Comparison of ENCODE assay signal across 1 cellular context in the genomic region with DNA sequence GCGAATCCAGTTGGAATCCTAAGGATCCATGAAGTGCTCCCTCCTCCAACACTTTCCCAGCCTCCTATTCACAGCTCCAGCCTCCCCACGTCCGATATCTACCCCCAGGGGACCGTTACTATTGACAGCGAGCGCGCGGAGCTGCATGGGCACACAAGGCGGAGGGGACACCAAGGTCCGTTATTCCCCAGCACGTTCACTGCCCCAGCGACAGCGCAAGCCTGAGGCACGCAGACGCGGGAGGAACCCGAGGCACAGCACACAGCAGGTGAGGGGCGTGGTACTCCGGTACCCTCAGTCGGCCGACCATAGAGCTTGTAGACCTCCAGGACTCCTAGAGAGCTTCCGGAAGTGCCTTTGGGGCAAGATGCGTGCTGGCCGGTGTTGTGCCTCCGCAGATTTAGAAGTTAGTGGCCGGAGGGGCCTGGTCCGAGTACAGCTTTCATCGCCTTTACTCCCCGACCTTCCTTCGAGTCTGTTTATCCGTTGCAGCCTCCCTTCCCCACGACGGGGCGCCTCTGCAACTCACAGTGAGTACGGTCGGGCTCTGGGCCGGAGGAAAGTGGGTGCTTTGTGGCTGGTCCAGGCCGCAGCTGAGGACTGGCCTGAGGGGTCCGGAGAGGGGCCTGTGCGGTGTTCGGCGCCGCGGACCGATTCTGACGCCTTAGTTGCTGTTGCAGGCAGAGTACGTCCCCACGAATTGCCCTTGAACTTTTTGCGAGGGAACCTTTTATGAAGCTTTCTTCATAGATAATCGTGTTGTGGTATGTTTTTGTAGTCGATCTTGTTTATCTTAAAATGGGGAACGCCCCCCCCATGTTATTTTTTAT.
A peak's percentile ranks its signal among the peaks of the same experiment; 100 is the strongest.
TF ChIP-seq lines count a peak whose summit lies in the region.

Gene ZKSCAN8, plus strand, starts transcription at position 384 of the 830 bp plus-strand sequence. CDS start 6,525 bp downstream, outside the sequence.

TF ChIP-seq in HepG2, 621 proteins besides CTCF, POLR2A, EP300 and RAD21 (continued from another document and continues in another):
- TF ChIP-seq MAX (IDR thresholded peaks at IDR 0.05) (peak; percentile 94), ZNF430 (CRISPR knock-in tag; IDR thresholded peaks at IDR 0.05) (peak; percentile 98), ZNF564 (CRISPR knock-in tag; IDR thresholded peaks at IDR 0.05) (peak; percentile 97), KLF13 (CRISPR knock-in tag; IDR thresholded peaks at IDR 0.05) (peak; percentile 88; the same call in 1 of the 2 replicates), STAT6 (CRISPR knock-in tag; IDR thresholded peaks at IDR 0.05; ENCODE audit: borderline replicate concordance) (peak; percentile 92; the same call in 1 of the 2 replicates), PRMT3 (CRISPR knock-in tag; IDR thresholded peaks at IDR 0.05; ENCODE audit: borderline replicate concordance, low read depth) (peak; percentile 86; the same call in 1 of the 2 replicates), NFE2L2 (IDR thresholded peaks at IDR 0.05; ENCODE audit: low read length) (no peak), ZNF788 (CRISPR knock-in tag; IDR thresholded peaks at IDR 0.05; ENCODE audit: borderline replicate concordance) (peak; percentile 84; the same call in 1 of the 2 replicates), ZSCAN9 (CRISPR knock-in tag; IDR thresholded peaks at IDR 0.05; ENCODE audit: borderline replicate concordance) (peak; percentile 72; the same call in 1 of the 2 replicates), SETDB1 (CRISPR knock-in tag; IDR thresholded peaks at IDR 0.05; ENCODE audit: borderline replicate concordance) (no peak), PHF21A (CRISPR knock-in tag; IDR thresholded peaks at IDR 0.05) (peak; percentile 98), ZNF143 (CRISPR knock-in tag; IDR thresholded peaks at IDR 0.05) (peak; percentile 44; the same call in 1 of the 2 replicates), CENPX (CRISPR knock-in tag; IDR thresholded peaks at IDR 0.05) (no peak), KLF9 (CRISPR knock-in tag; IDR thresholded peaks at IDR 0.05; ENCODE audit: low read depth) (peak; percentile 98), HHEX (CRISPR knock-in tag; IDR thresholded peaks at IDR 0.05) (no peak), KDM2A (CRISPR knock-in tag; IDR thresholded peaks at IDR 0.05; ENCODE audit: borderline replicate concordance, low read depth) (peak; percentile 98), CCAR2 (optimal IDR thresholded peaks at IDR 0.05; ENCODE audit: low read depth, low read length) (peak; percentile 62), BRD4 (CRISPR knock-in tag; IDR thresholded peaks at IDR 0.05) (no peak; the same call in none of the 2 replicates), DBP (CRISPR knock-in tag; IDR thresholded peaks at IDR 0.05; ENCODE audit: not compliant biosample characterization) (peak; percentile 87), DDIT3 (CRISPR knock-in tag; IDR thresholded peaks at IDR 0.05) (0 out of 2 replicates have a peak, but pooled peaks have one; percentile 48), ZNF414 (CRISPR knock-in tag; IDR thresholded peaks at IDR 0.05) (peak; percentile 97), KAT7 (CRISPR knock-in tag; IDR thresholded peaks at IDR 0.05; ENCODE audit: borderline replicate concordance) (peak; percentile 100), ADNP (CRISPR knock-in tag; IDR thresholded peaks at IDR 0.05) (no peak), KMT2A (CRISPR knock-in tag; IDR thresholded peaks at IDR 0.05) (peak; percentile 100), ZNF331 (CRISPR knock-in tag; IDR thresholded peaks at IDR 0.05) (peak; percentile 96), FOXK2 (IDR thresholded peaks at IDR 0.05) (peak; percentile 68; the same call in 1 of the 2 replicates), CEBPG (CRISPR knock-in tag; IDR thresholded peaks at IDR 0.05) (peak; percentile 10; the same call in 1 of the 2 replicates), SOX6 (IDR thresholded peaks at IDR 0.05) (no peak), SOX6 (CRISPR knock-in tag; IDR thresholded peaks at IDR 0.05) (peak; percentile 89), HOXA5 (CRISPR knock-in tag; IDR thresholded peaks at IDR 0.05) (no peak; the same call in 1 of the 2 replicates), ZNF407 (CRISPR knock-in tag; IDR thresholded peaks at IDR 0.05; ENCODE audit: not compliant biosample characterization) (peak; percentile 97)
- TF ChIP-seq, protein P1, sequence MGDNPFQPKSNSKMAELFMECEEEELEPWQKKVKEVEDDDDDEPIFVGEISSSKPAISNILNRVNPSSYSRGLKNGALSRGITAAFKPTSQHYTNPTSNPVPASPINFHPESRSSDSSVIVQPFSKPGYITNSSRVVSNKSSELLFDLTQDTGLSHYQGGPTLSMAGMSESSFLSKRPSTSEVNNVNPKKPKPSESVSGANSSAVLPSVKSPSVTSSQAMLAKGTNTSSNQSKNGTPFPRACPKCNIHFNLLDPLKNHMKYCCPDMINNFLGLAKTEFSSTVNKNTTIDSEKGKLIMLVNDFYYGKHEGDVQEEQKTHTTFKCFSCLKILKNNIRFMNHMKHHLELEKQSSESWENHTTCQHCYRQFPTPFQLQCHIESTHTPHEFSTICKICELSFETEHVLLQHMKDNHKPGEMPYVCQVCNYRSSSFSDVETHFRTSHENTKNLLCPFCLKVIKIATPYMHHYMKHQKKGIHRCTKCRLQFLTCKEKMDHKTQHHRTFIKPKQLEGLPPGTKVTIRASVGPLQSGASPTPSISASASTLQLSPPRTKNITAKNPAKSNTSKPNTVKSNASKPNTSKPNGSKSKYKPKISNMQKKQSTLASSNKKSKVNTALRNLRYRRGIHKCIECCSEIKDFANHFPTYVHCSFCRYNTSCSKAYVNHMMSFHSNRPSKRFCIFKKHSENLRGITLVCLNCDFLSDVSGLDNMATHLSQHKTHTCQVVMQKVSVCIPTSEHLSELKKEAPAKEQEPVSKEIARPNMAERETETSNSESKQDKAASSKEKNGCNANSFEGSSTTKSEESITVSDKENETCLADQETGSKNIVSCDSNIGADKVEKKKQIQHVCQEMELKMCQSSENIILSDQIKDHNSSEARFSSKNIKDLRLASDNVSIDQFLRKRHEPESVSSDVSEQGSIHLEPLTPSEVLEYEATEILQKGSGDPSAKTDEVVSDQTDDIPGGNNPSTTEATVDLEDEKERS (CRISPR knock-in tag; IDR thresholded peaks at IDR 0.05), result peak; percentile 99
- TF ChIP-seq, protein P2, sequence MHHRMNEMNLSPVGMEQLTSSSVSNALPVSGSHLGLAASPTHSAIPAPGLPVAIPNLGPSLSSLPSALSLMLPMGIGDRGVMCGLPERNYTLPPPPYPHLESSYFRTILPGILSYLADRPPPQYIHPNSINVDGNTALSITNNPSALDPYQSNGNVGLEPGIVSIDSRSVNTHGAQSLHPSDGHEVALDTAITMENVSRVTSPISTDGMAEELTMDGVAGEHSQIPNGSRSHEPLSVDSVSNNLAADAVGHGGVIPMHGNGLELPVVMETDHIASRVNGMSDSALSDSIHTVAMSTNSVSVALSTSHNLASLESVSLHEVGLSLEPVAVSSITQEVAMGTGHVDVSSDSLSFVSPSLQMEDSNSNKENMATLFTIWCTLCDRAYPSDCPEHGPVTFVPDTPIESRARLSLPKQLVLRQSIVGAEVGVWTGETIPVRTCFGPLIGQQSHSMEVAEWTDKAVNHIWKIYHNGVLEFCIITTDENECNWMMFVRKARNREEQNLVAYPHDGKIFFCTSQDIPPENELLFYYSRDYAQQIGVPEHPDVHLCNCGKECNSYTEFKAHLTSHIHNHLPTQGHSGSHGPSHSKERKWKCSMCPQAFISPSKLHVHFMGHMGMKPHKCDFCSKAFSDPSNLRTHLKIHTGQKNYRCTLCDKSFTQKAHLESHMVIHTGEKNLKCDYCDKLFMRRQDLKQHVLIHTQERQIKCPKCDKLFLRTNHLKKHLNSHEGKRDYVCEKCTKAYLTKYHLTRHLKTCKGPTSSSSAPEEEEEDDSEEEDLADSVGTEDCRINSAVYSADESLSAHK (CRISPR knock-in tag; IDR thresholded peaks at IDR 0.05; ENCODE audit: borderline replicate concordance), result no peak; the same call in 1 of the 2 replicates
- TF ChIP-seq, protein P3, sequence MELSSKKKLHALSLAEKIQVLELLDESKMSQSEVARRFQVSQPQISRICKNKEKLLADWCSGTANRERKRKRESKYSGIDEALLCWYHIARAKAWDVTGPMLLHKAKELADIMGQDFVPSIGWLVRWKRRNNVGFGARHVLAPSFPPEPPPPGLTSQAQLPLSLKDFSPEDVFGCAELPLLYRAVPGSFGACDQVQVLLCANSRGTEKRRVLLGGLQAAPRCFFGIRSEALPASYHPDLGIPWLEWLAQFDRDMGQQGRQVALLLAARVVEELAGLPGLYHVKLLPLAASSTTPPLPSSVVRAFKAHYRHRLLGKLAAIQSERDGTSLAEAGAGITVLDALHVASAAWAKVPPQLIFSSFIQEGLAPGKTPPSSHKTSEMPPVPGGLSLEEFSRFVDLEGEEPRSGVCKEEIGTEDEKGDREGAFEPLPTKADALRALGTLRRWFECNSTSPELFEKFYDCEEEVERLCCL (CRISPR knock-in tag; IDR thresholded peaks at IDR 0.05; ENCODE audit: borderline replicate concordance), result peak; percentile 94; the same call in 1 of the 2 replicates
